In genomic region chr12:98741615-98742265, GRCh38 we compare ENCODE assay signal across 1 cellular context.
TF ChIP-seq lines count a peak whose summit lies in the region.

No MANE protein-coding gene starts in this region.

TF ChIP-seq in HEK293, 187 proteins besides CTCF, POLR2A, EP300 and RAD21 (continued from another document):
- 0 out of 2 replicates have a peak, but pooled peaks have one; percentile 19 for TF ChIP-seq ZNF423 (tag by site-specific recombination; IDR thresholded peaks at IDR 0.05)
- no peak for TF ChIP-seq ZNF514 (tag by site-specific recombination; IDR thresholded peaks at IDR 0.05)
- peak; percentile 98 for TF ChIP-seq ZNF600 (tag by site-specific recombination; IDR thresholded peaks at IDR 0.05)
- TF ChIP-seq ZNF311 (tag by site-specific recombination; IDR thresholded peaks at IDR 0.05; ENCODE audit: borderline replicate concordance): no peak
- TF ChIP-seq ZNF518A (tag by site-specific recombination; conservative IDR thresholded peaks at IDR 0.05; ENCODE audit: low read depth): no peak
- TF ChIP-seq SETDB1 (IDR thresholded peaks at IDR 0.05; ENCODE audit: insufficient read length, low read length): no peak
- TF ChIP-seq ZNF785 (tag by site-specific recombination; IDR thresholded peaks at IDR 0.05): no peak
- 0 out of 2 replicates have a peak, but pooled peaks have one; percentile 23 for TF ChIP-seq PRDM6 (tag by site-specific recombination; IDR thresholded peaks at IDR 0.05)
- TF ChIP-seq ZNF580 (tag by site-specific recombination; IDR thresholded peaks at IDR 0.05): no peak
- TF ChIP-seq BCL6B (tag by site-specific recombination; IDR thresholded peaks at IDR 0.05): no peak
- TF ChIP-seq ZNF302 (tag by site-specific recombination; IDR thresholded peaks at IDR 0.05; ENCODE audit: low read depth): no peak
- no peak for TF ChIP-seq ZNF473 (tag by site-specific recombination; IDR thresholded peaks at IDR 0.05)
- no peak for TF ChIP-seq ZNF16 (tag by site-specific recombination; IDR thresholded peaks at IDR 0.05; ENCODE audit: low read depth)
- TF ChIP-seq ZNF404 (tag by site-specific recombination; IDR thresholded peaks at IDR 0.05): no peak
- TF ChIP-seq ZNF660 (tag by site-specific recombination; IDR thresholded peaks at IDR 0.05): peak; percentile 80; the same call in 1 of the 2 replicates
- 0 out of 2 replicates have a peak, but pooled peaks have one; percentile 29 for TF ChIP-seq ZNF843 (tag by site-specific recombination; IDR thresholded peaks at IDR 0.05)
- TF ChIP-seq ZNF24 (tag by site-specific recombination; IDR thresholded peaks at IDR 0.05): peak; percentile 51; the same call in 1 of the 2 replicates
- peak; percentile 91 for TF ChIP-seq ZBTB17 (tag by site-specific recombination; IDR thresholded peaks at IDR 0.05)
- no peak for TF ChIP-seq ZNF830 (tag by site-specific recombination; IDR thresholded peaks at IDR 0.05; ENCODE audit: low read depth)
- peak; percentile 57; the same call in 1 of the 2 replicates for TF ChIP-seq ZNF501 (tag by site-specific recombination; IDR thresholded peaks at IDR 0.05)
TF ChIP-seq in HEK293: peak in this region for 42.
